ENCODE assay signal across 20 cellular contexts in genomic region chr2:167133614-167134013, GRCh38.
"Had no signal": no experiment of that assay in that cellular context is flagged by ENCODE, and none has a peak within 500 bp of the region (broad histone marks: within the 10 kb centered on the region; RNA-seq: fewer than 3 reads in every experiment).

No MANE protein-coding gene starts in this region.

- H3K27ac ChIP-seq: colonic mucosa, esophagus squamous epithelium, neutrophil, pancreas, stomach, thyroid gland had no signal

- H3K4me3 ChIP-seq: colonic mucosa, esophagus squamous epithelium, mucosa of descending colon, pancreas, stomach, thyroid gland had no signal

- H3K4me1 ChIP-seq: colonic mucosa, esophagus squamous epithelium, pancreas, stomach, thyroid gland had no signal

- H3K36me3 ChIP-seq: colonic mucosa, esophagus squamous epithelium, neutrophil, pancreas, stomach, thyroid gland had no signal

- H3K9me3 ChIP-seq: colonic mucosa, esophagus squamous epithelium, mucosa of descending colon, neutrophil, pancreas, stomach, thyroid gland had no signal

- ATAC-seq: left lobe of liver; mucosa of descending colon; natural killer cell treated with Interleukin-12 subunit alpha and Interleukin-12 subunit beta and Interleukin-15 and Interleukin-18, amount 100 ng/mL, for 72 hours; pancreas; sciatic nerve; stimulated activated effector memory CD8-positive, alpha-beta T cell treated with anti-CD3 and anti-CD28 coated beads, Interleukin-12 subunit alpha, Interleukin-12 subunit beta, amount 100 ng/mL, for 72 hours had no signal

- H3K27me3 ChIP-seq: colonic mucosa, esophagus squamous epithelium, neutrophil, pancreas, stomach, thyroid gland had no signal

- DNase-seq: colonic mucosa; effector CD8-positive, alpha-beta T cell; endodermal cell; erythroblast; esophagus squamous epithelium; foreskin melanocyte; mesenchymal stem cell; mucosa of descending colon; naive B cell; pancreas; stimulated activated CD4-positive, alpha-beta T cell treated with anti-CD3 and anti-CD28 coated beads, Interleukin-2, amount 100 ng/mL, for 24 hours; stimulated activated CD4-positive, alpha-beta T cell treated with anti-CD3 and anti-CD28 coated beads, Interleukin-4, amount 100 ng/mL, for 24 hours; stimulated activated naive CD4-positive, alpha-beta T cell treated with Interleukin-2 at 50 U/mL for 16 hours; stomach; thyroid gland had no signal
